Comparison of ENCODE assay signal across 18 cellular contexts in genomic region chr7:128200376-128200775, GRCh38. TPM values are rescaled to one million over a fixed set of nuclear protein-coding genes. Genes with fewer than 3 reads are reported as not detected.
DNase-seq lines count a peak whose midpoint lies in the region; ATAC-seq lines count a peak whose summit lies in the region.
"Had no signal": no experiment of that assay in that cellular context is flagged by ENCODE, and none has a peak within 500 bp of the region (broad histone marks: within the 10 kb centered on the region; RNA-seq: fewer than 3 reads in every experiment).

No MANE protein-coding gene starts in this region.

- H3K4me1 Mint-ChIP-seq in T-helper 17 cell: peaks cover 18% of the 10 kb centered on the region

- H3K36me3 ChIP-seq in iPS-15b (ENCODE audit: control insufficient read depth, insufficient read depth, low read length): no peaks in the 10 kb centered on the region
- H3K36me3 ChIP-seq: left ventricle myocardium inferior, thoracic aorta had no signal

- H3K9me3 ChIP-seq in T-helper 17 cell (ENCODE audit: control insufficient read depth, low read length, poor library complexity, severe bottlenecking) (no peaks in the 10 kb centered on the region), iPS-15b (ENCODE audit: control insufficient read depth, insufficient read depth, low read length) (no peaks in the 10 kb centered on the region)

- H3K36me3 Mint-ChIP-seq in T-helper 17 cell (ENCODE audit: low read depth): peaks cover 17% of the 10 kb centered on the region

- peaks cover 58% of the 10 kb centered on the region for H3K27me3 ChIP-seq in iPS-15b (ENCODE audit: control insufficient read depth, insufficient read depth, low read length)

- peaks cover 56% of the 10 kb centered on the region for H3K27me3 Mint-ChIP-seq in T-helper 17 cell

- H3K9ac ChIP-seq in iPS-15b (ENCODE audit: low read depth, low read length): no peak overlapping the region

- H3K4me3 ChIP-seq in iPS-15b (ENCODE audit: low read depth, low read length): peak overlapping the region; percentile 81

- peak overlapping the region; percentile 85 for H3K4me3 Mint-ChIP-seq in T-helper 17 cell

- H3K4me1 ChIP-seq in iPS-15b (ENCODE audit: control insufficient read depth, insufficient read depth, low read length): no peaks in the 10 kb centered on the region

- H3K27ac Mint-ChIP-seq in T-helper 17 cell: peak overlapping the region; percentile 56

- peak; percentile 24 for DNase-seq in activated CD4-positive, CD25-positive, alpha-beta regulatory T cell treated with anti-CD3 and anti-CD28 coated beads, Interleukin-2, amount 50 U/mL, for 72 hours
- DNase-seq in activated CD4-positive, CD25-positive, alpha-beta regulatory T cell (lab: John Stamatoyannopoulos, UW): no peak
- DNase-seq in T-helper 17 cell (no peak), posterior vena cava (ENCODE audit: low spot score) (peak; percentile 37), occipital lobe (lab: John Stamatoyannopoulos, UW) (no peak), NCI-H2227 treated with DMSO at 0.1 percent for 48 hours (lab: John Stamatoyannopoulos, UW) (no peak)
- DNase-seq in stimulated activated naive CD4-positive, alpha-beta T cell (lab: John Stamatoyannopoulos, UW): no peak
- DNase-seq: COR-L47, left ventricle myocardium inferior, midbrain, NCI-H187, NCI-H748 treated with DMSO at 0.1 percent for 48 hours, psoas muscle had no signal

- intact Hi-C loops in posterior vena cava (cut with DNase I): loop anchor here (5.0 kb wide), 2 partner anchors 63 to 483 kb away; no protein-coding TSS in a partner anchor

- no peak for ATAC-seq in T-helper 17 cell
- ATAC-seq: psoas muscle, Right ventricle myocardium inferior had no signal

RNA-seq across cellular contexts. Expression of gene LEP, which starts 40.7 kb away (rescaled TPM):
- total RNA-seq in T-helper 17 cell: not detected
- 1 to 10 TPM; 1.5 to 5.2 TPM for total RNA-seq in posterior vena cava
- total RNA-seq in occipital lobe: not detected
- total RNA-seq: Daoy, OCI-LY7, thoracic aorta had no signal

Comparison
In these comparisons a context has a peak if more than half of its experiments do, and no peak if none do; other contexts are left out.
1. DNase-seq: peak in activated CD4-positive, CD25-positive, alpha-beta regulatory T cell treated with anti-CD3 and anti-CD28 coated beads, Interleukin-2, amount 50 U/mL, for 72 hours (single experiment) and posterior vena cava (single experiment); none in activated CD4-positive, CD25-positive, alpha-beta regulatory T cell (0 of 4), T-helper 17 cell (0 of 3), occipital lobe (single experiment), stimulated activated naive CD4-positive, alpha-beta T cell (0 of 6) and NCI-H2227 treated with DMSO at 0.1 percent for 48 hours (single experiment).